In the genomic region with DNA sequence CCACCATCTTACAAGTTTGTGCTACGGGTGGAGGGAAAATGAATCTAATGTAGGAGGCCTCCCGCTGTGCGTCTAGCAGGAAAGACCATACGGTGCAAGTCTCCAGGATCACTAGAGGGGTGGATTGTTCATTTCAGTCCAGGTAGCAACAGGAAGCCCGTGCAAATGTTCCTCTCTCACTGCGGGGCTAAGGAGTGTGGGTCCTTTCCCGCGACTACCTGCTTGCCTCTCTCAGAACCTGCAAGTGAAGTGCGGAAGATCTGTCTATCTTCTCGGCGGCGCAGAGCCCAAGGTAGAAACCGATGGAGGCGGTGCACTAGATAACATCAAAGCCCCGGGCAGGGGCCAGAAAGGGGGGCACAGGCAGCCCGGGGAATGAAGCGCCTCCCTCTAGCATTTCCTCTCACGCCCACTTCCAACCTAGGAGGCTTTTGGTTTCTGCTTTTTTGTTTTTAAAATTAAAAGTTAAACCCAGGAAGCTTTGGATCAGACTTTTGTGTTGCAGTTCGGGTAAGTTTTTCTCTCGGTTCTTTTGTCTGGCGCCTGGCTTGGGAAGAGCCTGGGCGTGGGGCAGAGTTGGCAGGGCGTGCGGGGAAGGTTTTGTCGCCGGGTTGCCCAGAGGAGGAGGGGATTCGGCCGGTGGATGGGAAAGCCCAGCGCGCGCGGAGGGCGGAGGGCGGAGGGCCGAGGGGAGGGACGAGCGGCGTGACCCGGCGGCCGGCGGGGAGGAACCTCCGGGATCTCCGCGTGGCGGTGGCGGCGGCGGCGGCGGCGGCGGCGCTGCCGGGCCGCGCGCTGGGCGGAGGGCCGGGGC, we compare ENCODE assay signal across 8 cellular contexts. TPM values are rescaled to one million over a fixed set of nuclear protein-coding genes. Genes with fewer than 3 reads are reported as not detected.
A peak's percentile ranks its signal among the peaks of the same experiment; 100 is the strongest.
DNase-seq lines count a peak whose midpoint lies in the region; ATAC-seq lines count a peak whose summit lies in the region.

No MANE protein-coding gene starts in this region.

- peak overlapping the region; percentile 81 for H3K27ac ChIP-seq in cingulate gyrus (ENCODE audit: low read depth, low read length)

- DNase-seq in 8988T: peak; percentile 81
- peak; percentile 12 for DNase-seq in NCI-H345 treated with DMSO at 0.1 percent for 48 hours (lab: John Stamatoyannopoulos, UW; ENCODE audit: unreplicated experiment)
- peak; percentile 81 to 85 for DNase-seq in activated CD4-positive, alpha-beta T cell treated with anti-CD3 and anti-CD28 coated beads for 4 hours
- DNase-seq in left colon: peak; percentile 85 to 90
- peak; percentile 80 to 82 for DNase-seq in stimulated activated CD4-positive, alpha-beta T cell treated with anti-CD3 and anti-CD28 coated beads, Interleukin-2, amount 100 ng/mL, for 24 hours

- intact Hi-C loops in left colon (cut with DNase I, micrococcal nuclease): no loop called here

- peak; percentile 29 for ATAC-seq in GM18517 (IDR thresholded peaks at IDR 0.05; ENCODE audit: unreplicated experiment)
- ATAC-seq in HG03095 (IDR thresholded peaks at IDR 0.05; ENCODE audit: unreplicated experiment): peak; percentile 24
- ATAC-seq in left colon: peak; percentile 49

RNA-seq across cellular contexts. Expression of a gene that starts 3.5 kb away (rescaled TPM):
- total RNA-seq in left colon: 10 to 100 TPM; 27.2 to 33.3 TPM

Comparison
In these comparisons a context has a peak if more than half of its experiments do, and no peak if none do; other contexts are left out.
1. Peak in every context shown above with its lines: DNase-seq, ATAC-seq and H3K27ac ChIP-seq.
2. DNase-seq: peak in every context shown above with its lines; median percentile 88 in left colon; 83 in activated CD4-positive, alpha-beta T cell treated with anti-CD3 and anti-CD28 coated beads for 4 hours; 81 in 8988T; 81 in stimulated activated CD4-positive, alpha-beta T cell treated with anti-CD3 and anti-CD28 coated beads, Interleukin-2, amount 100 ng/mL, for 24 hours; 12 in NCI-H345 treated with DMSO at 0.1 percent for 48 hours.